ENCODE assay signal across 1 cellular context in genomic region chr3:56801151-56801596, GRCh38.
TF ChIP-seq lines count a peak whose summit lies in the region.

No MANE protein-coding gene starts in this region.

TF ChIP-seq in HCT116, 20 proteins besides CTCF, POLR2A, EP300 and RAD21 (continued from another document):
- TF ChIP-seq TCF7L2 (IDR thresholded peaks at IDR 0.05; ENCODE audit: borderline replicate concordance, extremely low read depth, insufficient read depth, insufficient read length): no peak
- TF ChIP-seq MAX (IDR thresholded peaks at IDR 0.05): no peak
- TF ChIP-seq ATF3 (IDR thresholded peaks at IDR 0.05): no peak
- no peak for TF ChIP-seq ZBTB33 (IDR thresholded peaks at IDR 0.05; ENCODE audit: extremely low read depth, insufficient replicate concordance, low read length)
- no peak for TF ChIP-seq ELF1 (IDR thresholded peaks at IDR 0.05; ENCODE audit: borderline replicate concordance, low read depth)
- TF ChIP-seq SP1 (IDR thresholded peaks at IDR 0.05; ENCODE audit: low read depth): no peak
- TF ChIP-seq JUND (IDR thresholded peaks at IDR 0.05): no peak
- TF ChIP-seq YY1 (IDR thresholded peaks at IDR 0.05; ENCODE audit: extremely low read depth, insufficient replicate concordance, low read depth, low read length): no peak
- no peak for TF ChIP-seq REST (IDR thresholded peaks at IDR 0.05; ENCODE audit: low read depth)
- TF ChIP-seq POLR2AphosphoS5 (IDR thresholded peaks at IDR 0.05; ENCODE audit: low read depth, low read length): no peak
- TF ChIP-seq SIN3A (IDR thresholded peaks at IDR 0.05; ENCODE audit: low read depth): no peak
- TF ChIP-seq ZFX (IDR thresholded peaks at IDR 0.05): no peak
